19 cellular contexts compared by ENCODE assay signal in genomic region chr7:118281196-118281595, GRCh38. TPM values are rescaled to one million over a fixed set of nuclear protein-coding genes. Genes with fewer than 3 reads are reported as not detected.
"Had no signal": no experiment of that assay in that cellular context is flagged by ENCODE, and none has a peak within 500 bp of the region (broad histone marks: within the 10 kb centered on the region; RNA-seq: fewer than 3 reads in every experiment).

No MANE protein-coding gene starts in this region.

- H3K27me3 ChIP-seq: ascending aorta, sigmoid colon, upper lobe of left lung had no signal

- H3K9me3 Mint-ChIP-seq: activated naive CD4-positive, alpha-beta T cell treated with anti-CD3 and anti-CD28 coated beads, Interleukin-2, amount 50 U/mL, for 72 hours; activated T-helper 1 cell treated with anti-CD3 and anti-CD28 coated beads, Interleukin-12 subunit alpha, Interleukin-12 subunit beta, Interleukin-2, Interleukin-4 antibody, amounts not matched to agents 30 ng/mL and 10 ng/mL and 1 ng/mL, durations not matched to agents 14 hours and 24 hours and 36 hours had no signal

- H3K4me3 ChIP-seq: ascending aorta, heart right ventricle, lung, sigmoid colon, upper lobe of left lung had no signal

- H3K4me1 Mint-ChIP-seq: naive thymus-derived CD8-positive, alpha-beta T cell had no signal

- H3K9me3 ChIP-seq: ascending aorta, heart right ventricle, sigmoid colon, thoracic aorta, upper lobe of left lung had no signal

- FAIRE-seq: bronchial epithelial cell, keratinocyte, TTC549 had no signal

- H3K27ac ChIP-seq: ascending aorta, heart right ventricle, sigmoid colon, upper lobe of left lung had no signal

- H3K4me3 Mint-ChIP-seq: activated CD8-positive, alpha-beta T cell treated with anti-CD3 and anti-CD28 coated beads, Interleukin-2, amount 10 ng/mL, durations not matched to agents 7 days and 5 days; activated T-helper 1 cell treated with anti-CD3 and anti-CD28 coated beads, Interleukin-12 subunit alpha, Interleukin-12 subunit beta, Interleukin-2, Interleukin-4 antibody, amounts not matched to agents 30 ng/mL and 10 ng/mL and 1 ng/mL, durations not matched to agents 14 hours and 24 hours and 36 hours; naive thymus-derived CD8-positive, alpha-beta T cell had no signal

- ATAC-seq: activated CD8-positive, alpha-beta T cell treated with anti-CD3 and anti-CD28 coated beads, Interleukin-2, amount 10 ng/mL, durations not matched to agents 7 days and 5 days; activated naive CD4-positive, alpha-beta T cell treated with anti-CD3 and anti-CD28 coated beads, Interleukin-2, amount 50 U/mL, for 72 hours; heart right ventricle; naive thymus-derived CD8-positive, alpha-beta T cell had no signal

- DNase-seq: activated CD4-positive, alpha-beta T cell treated with anti-CD3 and anti-CD28 coated beads for 1 hour; activated CD4-positive, alpha-beta T cell treated with anti-CD3 and anti-CD28 coated beads, Interleukin-2, amount 50 U/mL, for 1 hour; activated CD8-positive, alpha-beta T cell treated with anti-CD3 and anti-CD28 coated beads, Interleukin-2, amount 10 ng/mL, durations not matched to agents 7 days and 5 days; cortex of kidney; heart right ventricle; naive thymus-derived CD8-positive, alpha-beta T cell; sigmoid colon; stimulated activated CD4-positive, alpha-beta T cell treated with anti-CD3 and anti-CD28 coated beads, Interleukin-2, amount 100 ng/mL, for 48 hours; stimulated activated naive CD4-positive, alpha-beta T cell; upper lobe of left lung had no signal

- H3K36me3 ChIP-seq: ascending aorta, heart right ventricle, sigmoid colon, thoracic aorta, upper lobe of left lung had no signal

- H3K4me1 ChIP-seq: heart right ventricle, sigmoid colon, upper lobe of left lung had no signal

- H3K27ac Mint-ChIP-seq: activated CD8-positive, alpha-beta T cell treated with anti-CD3 and anti-CD28 coated beads, Interleukin-2, amount 10 ng/mL, durations not matched to agents 7 days and 5 days; activated naive CD4-positive, alpha-beta T cell treated with anti-CD3 and anti-CD28 coated beads, Interleukin-2, amount 50 U/mL, for 72 hours; activated T-helper 1 cell treated with anti-CD3 and anti-CD28 coated beads, Interleukin-12 subunit alpha, Interleukin-12 subunit beta, Interleukin-2, Interleukin-4 antibody, amounts not matched to agents 30 ng/mL and 10 ng/mL and 1 ng/mL, durations not matched to agents 14 hours and 24 hours and 36 hours; naive thymus-derived CD8-positive, alpha-beta T cell had no signal

- H3K36me3 Mint-ChIP-seq: activated naive CD4-positive, alpha-beta T cell treated with anti-CD3 and anti-CD28 coated beads, Interleukin-2, amount 50 U/mL, for 72 hours; naive thymus-derived CD8-positive, alpha-beta T cell had no signal

RNA-seq across cellular contexts. Expression of gene ANKRD7, which starts 56.7 kb away (rescaled TPM):
- total RNA-seq: activated T-helper 1 cell treated with anti-CD3 and anti-CD28 coated beads, Interleukin-12 subunit alpha, Interleukin-12 subunit beta, Interleukin-2, Interleukin-4 antibody, amounts not matched to agents 30 ng/mL and 10 ng/mL and 1 ng/mL, durations not matched to agents 14 hours and 24 hours and 36 hours; ascending aorta; mesenteric fat pad; upper lobe of left lung had no signal
- polyA plus RNA-seq: sigmoid colon had no signal
